Comparison of ENCODE assay signal across 28 cellular contexts in the genomic region with DNA sequence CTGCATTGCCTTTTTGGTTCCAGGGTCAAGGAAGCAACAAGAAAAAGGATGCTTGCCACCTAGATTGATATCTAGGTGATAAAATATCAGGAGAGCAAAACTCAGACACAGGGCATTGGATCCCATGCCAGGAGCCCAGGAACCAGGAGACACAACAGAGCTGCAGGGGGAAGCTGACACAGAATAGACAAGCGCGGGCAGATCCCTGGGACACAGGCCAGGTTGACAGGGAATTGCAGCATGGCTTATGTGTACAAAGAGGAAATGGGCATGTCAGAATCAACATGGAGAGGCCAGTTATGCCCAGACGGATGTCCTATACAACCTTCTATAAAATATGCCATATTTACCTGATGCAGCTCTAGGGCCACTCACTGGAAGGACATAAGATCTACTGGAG.
DNase-seq lines count a peak whose midpoint lies in the region; ATAC-seq and TF ChIP-seq lines count a peak whose summit lies in the region.
"Had no signal": no experiment of that assay in that cellular context is flagged by ENCODE, and none has a peak within 500 bp of the region (broad histone marks: within the 10 kb centered on the region; RNA-seq: fewer than 3 reads in every experiment).

No MANE protein-coding gene starts in this region.

- H3K27ac Mint-ChIP-seq in MCF 10A (ENCODE audit: low read depth, unreplicated experiment) (peak overlapping the region; percentile 68), osteocyte (ENCODE audit: unreplicated experiment) (no peak overlapping the region)
- H3K27ac Mint-ChIP-seq: activated CD4-positive, alpha-beta T cell treated with anti-CD3 and anti-CD28 coated beads, Interleukin-2, amount 10 ng/mL, durations not matched to agents 24 days and 14 days; activated naive CD8-positive, alpha-beta T cell; activated T-helper 2 cell treated with anti-CD3 and anti-CD28 coated beads, Interferon-gamma antibody, Interleukin-2, Interleukin-4, amounts not matched to agents 10 μg/mL and 5 μg/mL and 100 μg/mL, durations not matched to agents 14 hours and 24 hours and 36 hours; nephron progenitor cell; stimulated activated memory B cell treated with anti-CD40 and anti-IgM and Interleukin-4, amounts not matched to agents 10 μg/mL and 1 μg/mL and 100 μg/mL, for 72 hours; WTC11 had no signal

- H3K27me3 Mint-ChIP-seq in MCF 10A (ENCODE audit: insufficient read depth, unreplicated experiment) (no peaks in the 10 kb centered on the region), osteocyte (ENCODE audit: unreplicated experiment) (peaks cover 24% of the 10 kb centered on the region)
- H3K27me3 Mint-ChIP-seq: activated CD4-positive, alpha-beta T cell treated with anti-CD3 and anti-CD28 coated beads, Interleukin-2, amount 10 ng/mL, durations not matched to agents 24 days and 14 days; activated naive CD8-positive, alpha-beta T cell; stimulated activated memory B cell treated with anti-CD40 and anti-IgM and Interleukin-4, amounts not matched to agents 10 μg/mL and 1 μg/mL and 100 μg/mL, for 72 hours had no signal

- BruUV-seq in MCF 10A (replicated peaks; lab: Mats Ljungman, UMichigan), result no TSS peak

- no peak for ATAC-seq in HG03095 (IDR thresholded peaks at IDR 0.05; ENCODE audit: unreplicated experiment)
- ATAC-seq: left cardiac atrium; Panc1; stimulated activated memory B cell treated with anti-CD40 and anti-IgM and Interleukin-4, amounts not matched to agents 10 μg/mL and 1 μg/mL and 100 μg/mL, for 72 hours; WTC11 had no signal

- H3K36me3 Mint-ChIP-seq in MCF 10A (ENCODE audit: insufficient read depth, unreplicated experiment) (no peaks in the 10 kb centered on the region), osteocyte (ENCODE audit: unreplicated experiment) (no peaks in the 10 kb centered on the region)
- H3K36me3 Mint-ChIP-seq: activated naive CD8-positive, alpha-beta T cell; stimulated activated memory B cell treated with anti-CD40 and anti-IgM and Interleukin-4, amounts not matched to agents 10 μg/mL and 1 μg/mL and 100 μg/mL, for 72 hours; WTC11 had no signal

- no peak for TF ChIP-seq CTCF in MCF 10A (IDR thresholded peaks at IDR 0.05; ENCODE audit: unreplicated experiment)
- TF ChIP-seq CTCF in osteocyte (IDR thresholded peaks at IDR 0.05), result no peak

- intact Hi-C loops in MCF 10A (cut with micrococcal nuclease), result no loop called here

- H3K27me3 ChIP-seq in MG63, result no peaks in the 10 kb centered on the region
- H3K27me3 ChIP-seq: BLaER1, ovary had no signal

- H3K4me1 Mint-ChIP-seq in MCF 10A (ENCODE audit: insufficient read depth, unreplicated experiment) (peaks cover 25% of the 10 kb centered on the region), osteocyte (ENCODE audit: unreplicated experiment) (peaks cover 3% of the 10 kb centered on the region)
- H3K4me1 Mint-ChIP-seq: activated CD4-positive, alpha-beta T cell treated with anti-CD3 and anti-CD28 coated beads, Interleukin-2, amount 10 ng/mL, durations not matched to agents 24 days and 14 days; stimulated activated memory B cell treated with anti-CD40 and anti-IgM and Interleukin-4, amounts not matched to agents 10 μg/mL and 1 μg/mL and 100 μg/mL, for 72 hours had no signal

- H3K4me3 ChIP-seq in MG63, result no peak overlapping the region
- H3K4me3 ChIP-seq: BLaER1, ovary had no signal

- DNase-seq in MG63, result peak; percentile 11
- peak; percentile 16 for DNase-seq in NCI-H2196 treated with DMSO at 0.1 percent for 48 hours (lab: John Stamatoyannopoulos, UW; ENCODE audit: unreplicated experiment)
- peak; percentile 89 for DNase-seq in MCF 10A (ENCODE audit: unreplicated experiment)
- DNase-seq in osteocyte (ENCODE audit: extremely low spot score, unreplicated experiment), result peak; percentile 57
- no peak for DNase-seq in superior temporal gyrus (ENCODE audit: extremely low spot score)
- no peak for DNase-seq in activated gamma-delta T cell treated with Interleukin-2 at 50 U/mL for 16 hours
- DNase-seq: activated CD4-positive, alpha-beta T cell treated with anti-CD3 and anti-CD28 coated beads, Interleukin-2, amount 10 ng/mL, durations not matched to agents 24 days and 14 days; activated CD8-positive, alpha-beta memory T cell treated with anti-CD3 and anti-CD28 coated beads for 24 hours; activated T-cell treated with anti-CD3 and anti-CD28 coated beads for 4 hours; anterior cingulate cortex; hippocampal formation; Kasumi-1; left cardiac atrium; mesenchymal stem cell; NCI-H1930; NCI-H526; nephron progenitor cell; ovary; retina; SIG-M5; trophoblast cell had no signal

- peaks cover 7% of the 10 kb centered on the region for H3K9me3 Mint-ChIP-seq in MCF 10A (ENCODE audit: unreplicated experiment)
- H3K9me3 Mint-ChIP-seq in osteocyte (ENCODE audit: unreplicated experiment), result no peaks in the 10 kb centered on the region
- H3K9me3 Mint-ChIP-seq: activated T-helper 2 cell treated with anti-CD3 and anti-CD28 coated beads, Interferon-gamma antibody, Interleukin-2, Interleukin-4, amounts not matched to agents 10 μg/mL and 5 μg/mL and 100 μg/mL, durations not matched to agents 14 hours and 24 hours and 36 hours; nephron progenitor cell; stimulated activated memory B cell treated with anti-CD40 and anti-IgM and Interleukin-4, amounts not matched to agents 10 μg/mL and 1 μg/mL and 100 μg/mL, for 72 hours; WTC11 had no signal

- POLR2A ChIA-PET in MCF 10A (lab: Yijun Ruan, JAX), result interaction anchor here (1.0 to 6.1 kb wide), 6 partner anchors 14 to 174 kb away, joined by 3 to 112 read pairs (median 6); partner anchors contain the start of gene SEMA6D

- no peaks in the 10 kb centered on the region for H3K36me3 ChIP-seq in MG63
- H3K36me3 ChIP-seq: BLaER1, ovary had no signal

- CTCF ChIA-PET in MCF 10A (lab: Yijun Ruan, JAX), result interaction anchor here (0.7 to 1.5 kb wide), 5 partner anchors 20 to 605 kb away, joined by 3 to 6 read pairs (median 4); partner anchors contain the start of gene SEMA6D

- H3K4me3 Mint-ChIP-seq in MCF 10A (ENCODE audit: unreplicated experiment), result no peak overlapping the region
- H3K4me3 Mint-ChIP-seq in osteocyte (ENCODE audit: unreplicated experiment), result no peak overlapping the region
- H3K4me3 Mint-ChIP-seq: activated CD4-positive, alpha-beta T cell treated with anti-CD3 and anti-CD28 coated beads, Interleukin-2, amount 10 ng/mL, durations not matched to agents 24 days and 14 days; activated naive CD8-positive, alpha-beta T cell; nephron progenitor cell; stimulated activated memory B cell treated with anti-CD40 and anti-IgM and Interleukin-4, amounts not matched to agents 10 μg/mL and 1 μg/mL and 100 μg/mL, for 72 hours; WTC11 had no signal

- H3K9me3 ChIP-seq in MG63, result no peaks in the 10 kb centered on the region
- H3K9me3 ChIP-seq: BLaER1, ovary had no signal

Comparison
In these comparisons a context has a peak if more than half of its experiments do, and no peak if none do; other contexts are left out.
1. DNase-seq: peak in MG63 (single experiment), NCI-H2196 treated with DMSO at 0.1 percent for 48 hours (single experiment), MCF 10A (single experiment) and osteocyte (single experiment); none in superior temporal gyrus (single experiment) and activated gamma-delta T cell treated with Interleukin-2 at 50 U/mL for 16 hours (single experiment).